In the genomic region with DNA sequence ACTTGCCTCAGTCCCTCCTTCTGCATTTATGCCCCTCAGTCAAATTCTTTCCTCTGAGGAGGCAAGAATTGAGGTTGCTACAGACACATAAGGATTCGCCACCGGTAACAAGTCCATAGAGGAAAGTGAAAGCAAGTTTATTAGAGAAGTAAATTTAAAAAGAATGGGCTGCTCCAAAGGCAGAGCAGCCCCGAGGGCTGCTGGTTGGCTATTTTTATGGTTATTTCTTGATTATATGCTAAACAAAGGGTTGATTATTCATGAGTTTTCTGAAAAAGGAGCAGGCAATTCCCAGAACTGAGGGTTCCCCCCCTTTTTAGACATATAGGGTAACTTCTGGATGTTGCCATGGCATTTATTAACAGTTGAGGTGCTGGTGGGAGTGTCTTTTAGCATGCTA, we compare ENCODE assay signal across 1 cellular context.
TF ChIP-seq lines count a peak whose summit lies in the region.

No MANE protein-coding gene starts in this region.

TF ChIP-seq in GM23338, 12 proteins besides CTCF, POLR2A, EP300 and RAD21 (continued from another document):
- TF ChIP-seq REST (IDR thresholded peaks at IDR 0.05; ENCODE audit: unreplicated experiment) (no peak), CREB1 (CRISPR knock-in tag; IDR thresholded peaks at IDR 0.05; ENCODE audit: low read depth) (no peak)
